In the genomic region with DNA sequence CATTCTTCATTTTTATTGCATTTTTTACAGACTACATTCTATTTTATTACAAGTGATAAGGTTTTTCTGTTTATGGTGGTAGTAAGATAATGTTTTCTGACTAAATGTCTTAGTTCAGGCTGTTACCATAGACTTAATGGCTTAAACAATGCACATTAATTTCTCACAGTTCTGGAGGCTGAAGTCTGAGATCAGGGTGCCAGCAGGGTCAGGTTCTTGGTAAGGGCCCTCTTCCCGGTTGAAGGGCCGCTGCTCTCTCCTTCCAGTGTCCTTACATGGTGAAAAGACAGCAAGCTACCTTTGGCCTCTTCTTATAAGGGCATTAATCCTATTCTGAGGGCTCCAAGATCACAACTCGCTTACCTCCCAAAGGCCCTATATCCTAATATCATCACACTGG, we compare ENCODE assay signal across 19 cellular contexts. TPM values are rescaled to one million over a fixed set of nuclear protein-coding genes. Genes with fewer than 3 reads are reported as not detected.
DNase-seq lines count a peak whose midpoint lies in the region; ATAC-seq and TF ChIP-seq lines count a peak whose summit lies in the region.
"Had no signal": no experiment of that assay in that cellular context is flagged by ENCODE, and none has a peak within 500 bp of the region (broad histone marks: within the 10 kb centered on the region; RNA-seq: fewer than 3 reads in every experiment).

No MANE protein-coding gene starts in this region.

- TF ChIP-seq CTCF in HEK293 (tag by site-specific recombination; IDR thresholded peaks at IDR 0.05) (no peak), VCaP (conservative IDR thresholded peaks at IDR 0.05) (no peak), fibroblast of villous mesenchyme (IDR thresholded peaks at IDR 0.05; ENCODE audit: insufficient read depth, low read depth, low read length) (no peak), tibial artery (IDR thresholded peaks at IDR 0.05) (no peak)

- POLR2A ChIA-PET in HEK293 (lab: Yijun Ruan, JAX), result no interaction called here

- intact Hi-C loops in tibial artery (cut with DNase I; ENCODE audit: low total_unique reads), result loop anchor here (10.0 kb wide), 1 partner anchor 95 kb away; no protein-coding TSS in a partner anchor

- H3K36me3 ChIP-seq in HEK293 (ENCODE audit: control insufficient read depth in 2 of 2, insufficient read depth in 1 of 2, low read length in 2 of 2) (no peaks in the 10 kb centered on the region), tibial artery (no peaks in the 10 kb centered on the region), H7 (replicated peaks; ENCODE audit: control insufficient read depth, insufficient read depth, low read length) (no peaks in the 10 kb centered on the region)
- H3K36me3 ChIP-seq: BLaER1 had no signal

- H3K4me1 ChIP-seq in HEK293 (ENCODE audit: control insufficient read depth, insufficient read depth, low read length) (no peaks in the 10 kb centered on the region), tibial artery (peaks cover 0 to 62% (median 12%) of the 10 kb centered on the region in 4 donors)
- H3K4me1 ChIP-seq: BLaER1 had no signal

- CTCF ChIA-PET in HEK293 (lab: Yijun Ruan, JAX), result interaction anchor here (0.5 to 0.6 kb wide), 2 partner anchors 34 to 997 kb away, joined by 3 read pairs; no protein-coding TSS in a partner anchor

- ATAC-seq in HG02759 (IDR thresholded peaks at IDR 0.05; ENCODE audit: unreplicated experiment), result no peak
- ATAC-seq: GM23338 had no signal

- H3K27me3 ChIP-seq in tibial artery (no peaks in the 10 kb centered on the region), H7 (ENCODE audit: control insufficient read depth, insufficient read depth, low read length) (no peaks in the 10 kb centered on the region)
- H3K27me3 ChIP-seq: BLaER1 had no signal

- H3K9me3 ChIP-seq in HEK293 (ENCODE audit: control insufficient read depth, insufficient read depth, low read depth, low read length), result no peaks in the 10 kb centered on the region
- no peaks in the 10 kb centered on the region for H3K9me3 ChIP-seq in tibial artery
- H3K9me3 ChIP-seq: BLaER1 had no signal

- no peak overlapping the region for H3K4me3 ChIP-seq in HEK293 (ENCODE audit: low read depth, low read length)
- no peak overlapping the region for H3K4me3 ChIP-seq in fibroblast of villous mesenchyme (ENCODE audit: low read depth, low read length)
- no peak overlapping the region for H3K4me3 ChIP-seq in tibial artery
- no peak overlapping the region for H3K4me3 ChIP-seq in H7 (ENCODE audit: insufficient read depth, low read depth, low read length)
- H3K4me3 ChIP-seq: BLaER1, GM23338 had no signal

- H3K27ac ChIP-seq in HEK293 (ENCODE audit: extremely low read depth, low read depth, low read length), result no peak overlapping the region
- H3K27ac ChIP-seq in VCaP, result peak overlapping the region; percentile 52
- peak overlapping the region; percentile 70 to 73 for H3K27ac ChIP-seq in tibial artery
- H3K27ac ChIP-seq: BLaER1 had no signal

- DNase-seq in fibroblast of villous mesenchyme (ENCODE audit: low read depth), result peak; percentile 27
- no peak for DNase-seq in tibial artery
- no peak for DNase-seq in NCI-H82 treated with DMSO at 0.1 percent for 48 hours (lab: John Stamatoyannopoulos, UW; ENCODE audit: unreplicated experiment)
- DNase-seq in H7, result no peak
- DNase-seq in NCI-H2171 (lab: John Stamatoyannopoulos, UW), result no peak
- DNase-seq: 8988T; CD4-positive, alpha-beta memory T cell; DMS153; DMS79; GDM1; H9; IMR-90 had no signal

TF ChIP-seq in HEK293, 187 proteins besides CTCF, POLR2A, EP300 and RAD21:
- TF ChIP-seq, protein P1, sequence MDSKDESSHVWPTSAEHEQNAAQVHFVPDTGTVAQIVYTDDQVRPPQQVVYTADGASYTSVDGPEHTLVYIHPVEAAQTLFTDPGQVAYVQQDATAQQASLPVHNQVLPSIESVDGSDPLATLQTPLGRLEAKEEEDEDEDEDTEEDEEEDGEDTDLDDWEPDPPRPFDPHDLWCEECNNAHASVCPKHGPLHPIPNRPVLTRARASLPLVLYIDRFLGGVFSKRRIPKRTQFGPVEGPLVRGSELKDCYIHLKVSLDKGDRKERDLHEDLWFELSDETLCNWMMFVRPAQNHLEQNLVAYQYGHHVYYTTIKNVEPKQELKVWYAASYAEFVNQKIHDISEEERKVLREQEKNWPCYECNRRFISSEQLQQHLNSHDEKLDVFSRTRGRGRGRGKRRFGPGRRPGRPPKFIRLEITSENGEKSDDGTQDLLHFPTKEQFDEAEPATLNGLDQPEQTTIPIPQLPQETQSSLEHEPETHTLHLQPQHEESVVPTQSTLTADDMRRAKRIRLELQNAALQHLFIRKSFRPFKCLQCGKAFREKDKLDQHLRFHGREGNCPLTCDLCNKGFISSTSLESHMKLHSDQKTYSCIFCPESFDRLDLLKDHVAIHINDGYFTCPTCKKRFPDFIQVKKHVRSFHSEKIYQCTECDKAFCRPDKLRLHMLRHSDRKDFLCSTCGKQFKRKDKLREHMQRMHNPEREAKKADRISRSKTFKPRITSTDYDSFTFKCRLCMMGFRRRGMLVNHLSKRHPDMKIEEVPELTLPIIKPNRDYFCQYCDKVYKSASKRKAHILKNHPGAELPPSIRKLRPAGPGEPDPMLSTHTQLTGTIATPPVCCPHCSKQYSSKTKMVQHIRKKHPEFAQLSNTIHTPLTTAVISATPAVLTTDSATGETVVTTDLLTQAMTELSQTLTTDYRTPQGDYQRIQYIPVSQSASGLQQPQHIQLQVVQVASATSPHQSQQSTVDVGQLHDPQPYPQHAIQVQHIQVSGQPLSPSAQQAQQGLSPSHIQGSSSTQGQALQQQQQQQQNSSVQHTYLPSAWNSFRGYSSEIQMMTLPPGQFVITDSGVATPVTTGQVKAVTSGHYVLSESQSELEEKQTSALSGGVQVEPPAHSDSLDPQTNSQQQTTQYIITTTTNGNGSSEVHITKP (tag by site-specific recombination; IDR thresholded peaks at IDR 0.05), result no peak
- TF ChIP-seq, protein P2, sequence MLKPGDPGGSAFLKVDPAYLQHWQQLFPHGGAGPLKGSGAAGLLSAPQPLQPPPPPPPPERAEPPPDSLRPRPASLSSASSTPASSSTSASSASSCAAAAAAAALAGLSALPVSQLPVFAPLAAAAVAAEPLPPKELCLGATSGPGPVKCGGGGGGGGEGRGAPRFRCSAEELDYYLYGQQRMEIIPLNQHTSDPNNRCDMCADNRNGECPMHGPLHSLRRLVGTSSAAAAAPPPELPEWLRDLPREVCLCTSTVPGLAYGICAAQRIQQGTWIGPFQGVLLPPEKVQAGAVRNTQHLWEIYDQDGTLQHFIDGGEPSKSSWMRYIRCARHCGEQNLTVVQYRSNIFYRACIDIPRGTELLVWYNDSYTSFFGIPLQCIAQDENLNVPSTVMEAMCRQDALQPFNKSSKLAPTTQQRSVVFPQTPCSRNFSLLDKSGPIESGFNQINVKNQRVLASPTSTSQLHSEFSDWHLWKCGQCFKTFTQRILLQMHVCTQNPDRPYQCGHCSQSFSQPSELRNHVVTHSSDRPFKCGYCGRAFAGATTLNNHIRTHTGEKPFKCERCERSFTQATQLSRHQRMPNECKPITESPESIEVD (tag by site-specific recombination; IDR thresholded peaks at IDR 0.05), result peak; percentile 73; the same call in 1 of the 2 replicates

RNA-seq across cellular contexts. Expression of a gene that starts 19.8 kb away (rescaled TPM):
- total RNA-seq in fibroblast of villous mesenchyme, result 0.64 TPM in 1 of 2 replicates, not detected in the other
- 0.42 TPM in 1 of 2 replicates, not detected in the other for total RNA-seq in H7 (2014; rRNA removed; shearing (Covaris generic))
- total RNA-seq: A673; CD4-positive, alpha-beta memory T cell; Daoy had no signal
